9 cellular contexts compared by ENCODE assay signal in genomic region chr9:125759812-125760134, GRCh38. TPM values are rescaled to one million over a fixed set of nuclear protein-coding genes. Genes with fewer than 3 reads are reported as not detected.
DNase-seq lines count a peak whose midpoint lies in the region; TF ChIP-seq lines count a peak whose summit lies in the region.
"Had no signal": no experiment of that assay in that cellular context is flagged by ENCODE, and none has a peak within 500 bp of the region (broad histone marks: within the 10 kb centered on the region; RNA-seq: fewer than 3 reads in every experiment).

No MANE protein-coding gene starts in this region.

- no peaks in the 10 kb centered on the region for H3K9me2 ChIP-seq in Loucy (replicated peaks; ENCODE audit: low read depth, low read length)

- H3K79me2 ChIP-seq in Loucy (ENCODE audit: insufficient read depth, low read length): peaks cover 100% of the 10 kb centered on the region

- no peak overlapping the region for H2BK15ac ChIP-seq in neuronal stem cell (ENCODE audit: low read length)

- H2BK120ac ChIP-seq in neuronal stem cell (ENCODE audit: low read depth, low read length): no peak overlapping the region

- H4K91ac ChIP-seq in neuronal stem cell (ENCODE audit: low read depth, low read length, poor library complexity): no peak overlapping the region

- no peak overlapping the region for H2AK5ac ChIP-seq in neuronal stem cell (ENCODE audit: low read depth, low read length)

- H4K8ac ChIP-seq in neuronal stem cell (ENCODE audit: low read depth, low read length): no peak overlapping the region

- H4K20me1 ChIP-seq in BLaER1 treated with 17β-estradiol and CSF1 and Interleukin-3, amounts not matched to agents 10 nM and 100 nM: peaks cover 0 to 5% (median 0%) of the 10 kb centered on the region in 11 experiments; a peak in 2 of 22 replicates
- peaks cover 58% of the 10 kb centered on the region for H4K20me1 ChIP-seq in Loucy (ENCODE audit: insufficient read depth, low read length, poor library complexity, severe bottlenecking)

- H3F3A ChIP-seq in Loucy (ENCODE audit: low read depth): no peaks in the 10 kb centered on the region

- H3K9me3 ChIP-seq in BLaER1 treated with 17β-estradiol and CSF1 and Interleukin-3, amounts not matched to agents 10 nM and 100 nM (replicated peaks in 1 of 11): no peaks in the 10 kb centered on the region
- no peaks in the 10 kb centered on the region for H3K9me3 ChIP-seq in Loucy (ENCODE audit: insufficient read depth, low read depth, low read length)
- H3K9me3 ChIP-seq in neuronal stem cell (replicated peaks in 1 of 2; ENCODE audit: control insufficient read depth in 2 of 2, insufficient read depth in 1 of 2, low read depth in 1 of 2, low read length in 2 of 2): no peaks in the 10 kb centered on the region
- H3K9me3 ChIP-seq: SJSA1 had no signal

- peak overlapping the region in 10 of 11 experiments; percentile 6 to 79 (median 64); a peak in 16 of 22 replicates for H3K4me2 ChIP-seq in BLaER1 treated with 17β-estradiol and CSF1 and Interleukin-3, amounts not matched to agents 10 nM and 100 nM
- H3K4me2 ChIP-seq in Loucy (ENCODE audit: low read depth, low read length, poor library complexity, severe bottlenecking) (peak overlapping the region; percentile 84), neuronal stem cell (ENCODE audit: insufficient read depth, low read length, poor library complexity, severe bottlenecking) (no peak overlapping the region)

- H3K23ac ChIP-seq in neuronal stem cell (ENCODE audit: low read depth, low read length, poor library complexity): no peak overlapping the region

- H3K4me3 ChIP-seq in BLaER1 treated with 17β-estradiol and CSF1 and Interleukin-3, amounts not matched to agents 10 nM and 100 nM: peak overlapping the region in 1 of 10 experiments; percentile 25; a peak in 1 of 20 replicates
- H3K4me3 ChIP-seq in Loucy (ENCODE audit: low read length, poor library complexity, severe bottlenecking) (peak overlapping the region; percentile 79), neuronal stem cell (ENCODE audit: low read length in 2 of 2) (no peak overlapping the region)
- H3K4me3 ChIP-seq: SJSA1 had no signal

- peaks cover 6 to 46% (median 18%) of the 10 kb centered on the region in 10 experiments; a peak in 19 of 20 replicates for H3K4me1 ChIP-seq in BLaER1 treated with 17β-estradiol and CSF1 and Interleukin-3, amounts not matched to agents 10 nM and 100 nM
- peaks cover 93% of the 10 kb centered on the region for H3K4me1 ChIP-seq in Loucy (ENCODE audit: insufficient read depth, low read length, poor library complexity, severe bottlenecking)
- peaks cover 16 to 53% of the 10 kb centered on the region in 2 donors for H3K4me1 ChIP-seq in neuronal stem cell (ENCODE audit: control insufficient read depth in 2 of 2, insufficient read depth in 1 of 2, low read depth in 1 of 2, low read length in 2 of 2)

- no peak overlapping the region for H2BK5ac ChIP-seq in neuronal stem cell (ENCODE audit: low read length)

- no peak overlapping the region for H3K18ac ChIP-seq in neuronal stem cell (ENCODE audit: low read length)

- no peak for TF ChIP-seq CTCF in Loucy (conservative IDR thresholded peaks at IDR 0.05; ENCODE audit: low read length)

- peaks cover 0 to 9% (median 0%) of the 10 kb centered on the region in 11 experiments; a peak in 2 of 22 replicates for H3K36me3 ChIP-seq in BLaER1 treated with 17β-estradiol and CSF1 and Interleukin-3, amounts not matched to agents 10 nM and 100 nM
- H3K36me3 ChIP-seq in Loucy (ENCODE audit: insufficient read depth, low read length) (0 out of 2 replicates have a peak, but pooled peaks cover 4% of the 10 kb centered on the region), neuronal stem cell (replicated peaks in 1 of 2; ENCODE audit: control insufficient read depth in 2 of 2, insufficient read depth in 2 of 2, low read length in 2 of 2) (peaks cover 0 to 11% of the 10 kb centered on the region in 2 donors)
- H3K36me3 ChIP-seq: SJSA1 had no signal

- peak overlapping the region in 6 of 11 experiments; percentile 0 to 70 (median 50); a peak in 10 of 22 replicates for H3K27ac ChIP-seq in BLaER1 treated with 17β-estradiol and CSF1 and Interleukin-3, amounts not matched to agents 10 nM and 100 nM
- H3K27ac ChIP-seq in neuronal stem cell (replicated peaks; ENCODE audit: low read length): no peak overlapping the region
- H3K27ac ChIP-seq: SJSA1 had no signal

- DNase-seq in astrocyte of the hippocampus (ENCODE audit: low read depth, low spot score) (peak; percentile 41), medulla oblongata (ENCODE audit: extremely low spot score) (peak; percentile 80), NCI-H526 treated with DMSO at 0.1 percent for 48 hours (lab: John Stamatoyannopoulos, UW) (no peak), neuronal stem cell (ENCODE audit: low spot score) (no peak), SHP77 treated with DMSO at 0.1 percent for 48 hours (lab: John Stamatoyannopoulos, UW) (no peak)
- DNase-seq in effector CD8-positive, alpha-beta T cell (lab: John Stamatoyannopoulos, UW): no peak

- H3K9ac ChIP-seq in BLaER1 treated with 17β-estradiol and CSF1 and Interleukin-3, amounts not matched to agents 10 nM and 100 nM: peak overlapping the region in 3 of 11 experiments; percentile 47 to 54 (median 49); a peak in 7 of 22 replicates
- peak overlapping the region; percentile 40 for H3K9ac ChIP-seq in Loucy (ENCODE audit: low read depth, low read length, poor library complexity, severe bottlenecking)
- no peak overlapping the region for H3K9ac ChIP-seq in neuronal stem cell (ENCODE audit: low read depth, low read length, poor library complexity)

- WGBS in neuronal stem cell (ENCODE audit: extremely low coverage in 2 of 2, insufficient read length in 2 of 2, insufficient replicate concordance in 1 of 2), 2 donors: no CpG with 5 or more reads among the region's 7 CpGs

- no peak overlapping the region for H3K4ac ChIP-seq in neuronal stem cell (ENCODE audit: low read length)

- no peaks in the 10 kb centered on the region for H3K27me3 ChIP-seq in BLaER1 treated with 17β-estradiol and CSF1 and Interleukin-3, amounts not matched to agents 10 nM and 100 nM
- no peaks in the 10 kb centered on the region for H3K27me3 ChIP-seq in Loucy (ENCODE audit: insufficient read depth, low read length, poor library complexity, severe bottlenecking)
- H3K27me3 ChIP-seq in neuronal stem cell (ENCODE audit: control insufficient read depth in 3 of 3, insufficient read depth in 3 of 3, low read depth in 1 of 3, low read length in 3 of 3): no peaks in the 10 kb centered on the region
- H3K27me3 ChIP-seq: SJSA1 had no signal

- H3K14ac ChIP-seq in neuronal stem cell (ENCODE audit: low read length): no peak overlapping the region

- no peaks in the 10 kb centered on the region for H3K79me1 ChIP-seq in neuronal stem cell (ENCODE audit: low read depth, low read length)

- H2BK12ac ChIP-seq in neuronal stem cell (ENCODE audit: low read length): no peak overlapping the region

- H2AFZ ChIP-seq in Loucy (ENCODE audit: low read length) (no peak overlapping the region), neuronal stem cell (ENCODE audit: low read length) (no peak overlapping the region)

RNA-seq across cellular contexts. Expression of gene PBX3, which starts 12.6 kb away (rescaled TPM):
- 48.8 TPM for polyA plus RNA-seq in neuronal stem cell (2013, experiment 1 of 2)
- polyA plus RNA-seq in neuronal stem cell (2013, experiment 2 of 2): 53.4 TPM

RNA-seq across cellular contexts. Expression of gene MAPKAP1, which starts 52.8 kb away (rescaled TPM):
- 52.6 TPM for polyA plus RNA-seq in neuronal stem cell (2013, experiment 1 of 2)
- polyA plus RNA-seq in neuronal stem cell (2013, experiment 2 of 2): 49.3 TPM

Comparison
In these comparisons a context has a peak if more than half of its experiments do, and no peak if none do; other contexts are left out.
1. DNase-seq: peak in astrocyte of the hippocampus (single experiment) and medulla oblongata (single experiment); none in effector CD8-positive, alpha-beta T cell (single experiment), NCI-H526 treated with DMSO at 0.1 percent for 48 hours (single experiment), neuronal stem cell (single experiment) and SHP77 treated with DMSO at 0.1 percent for 48 hours (single experiment).